ENCODE assay signal across 24 cellular contexts in genomic region chr12:56229082-56229481, GRCh38. TPM values are rescaled to one million over a fixed set of nuclear protein-coding genes. Genes with fewer than 3 reads are reported as not detected.
DNase-seq lines count a peak whose midpoint lies in the region; ATAC-seq, FAIRE-seq and TF ChIP-seq lines count a peak whose summit lies in the region.
"Had no signal": no experiment of that assay in that cellular context is flagged by ENCODE, and none has a peak within 500 bp of the region (broad histone marks: within the 10 kb centered on the region; RNA-seq: fewer than 3 reads in every experiment).

No MANE protein-coding gene starts in this region.

- intact Hi-C loops in GM12878 (cut with micrococcal nuclease; ENCODE audit: unreplicated experiment), result no loop called here

- RAD21 ChIA-PET in GM12878 (lab: Charles Lee; ENCODE audit: unreplicated experiment), result no interaction called here

- no peak overlapping the region for H3K4ac ChIP-seq in neuronal stem cell (ENCODE audit: low read length)

- ATAC-seq in GM12878 (no peak), HG02759 (IDR thresholded peaks at IDR 0.05; ENCODE audit: unreplicated experiment) (no peak)
- ATAC-seq: GM23338 had no signal

- no peak for FAIRE-seq in GM12878 (lab: Jason Lieb, UNC)
- FAIRE-seq: GM12892 had no signal

- no peak for TF ChIP-seq CTCF in GM12878 (IDR thresholded peaks at IDR 0.05 in 2 of 3, conservative IDR thresholded peaks at IDR 0.05 in 1 of 3; ENCODE audit: control insufficient read depth in 2 of 3, extremely low read depth in 1 of 3, insufficient read depth in 1 of 3, low read depth in 3 of 3, low read length in 3 of 3)

- TF ChIP-seq RAD21 in GM12878 (IDR thresholded peaks at IDR 0.05; ENCODE audit: insufficient read depth, low read depth, low read length), result no peak

- H3K36me3 ChIP-seq in BLaER1, result peaks cover 12% of the 10 kb centered on the region
- H3K36me3 ChIP-seq in H7 (replicated peaks; ENCODE audit: control insufficient read depth, insufficient read depth, low read length), result no peaks in the 10 kb centered on the region
- peaks cover 0 to 2% of the 10 kb centered on the region in 2 experiments; a peak in 1 of 4 replicates for H3K36me3 ChIP-seq in GM12878 (ENCODE audit: control insufficient read depth in 2 of 2, insufficient read depth in 2 of 2, low read length in 1 of 2)
- H3K36me3 ChIP-seq in neuronal stem cell (replicated peaks in 1 of 2; ENCODE audit: control insufficient read depth in 2 of 2, insufficient read depth in 2 of 2, low read length in 2 of 2), result peaks cover 7 to 25% of the 10 kb centered on the region in 2 donors
- H3K36me3 ChIP-seq: Peyer's patch, SJSA1 had no signal

- POLR2A ChIA-PET in GM12878 (lab: Charles Lee), result no interaction called here

- no peak for TF ChIP-seq EP300 in GM12878 (IDR thresholded peaks at IDR 0.05; ENCODE audit: borderline replicate concordance in 1 of 2, control insufficient read depth in 1 of 2, low read depth in 2 of 2, low read length in 2 of 2)

- no peak overlapping the region for H2AFZ ChIP-seq in GM12878 (ENCODE audit: control insufficient read depth, low read depth, low read length)
- H2AFZ ChIP-seq in neuronal stem cell (ENCODE audit: low read length), result no peak overlapping the region
- H2AFZ ChIP-seq: GM23338 had no signal

- SMC1A ChIA-PET in GM12878 (lab: Charles Lee; ENCODE audit: uncharacterized antibody, unreplicated experiment), result no interaction called here

- peaks cover 58% of the 10 kb centered on the region for H3K4me1 ChIP-seq in BLaER1
- no peaks in the 10 kb centered on the region for H3K4me1 ChIP-seq in GM12878 (ENCODE audit: control insufficient read depth, insufficient read depth, low read length)
- peaks cover 0 to 6% of the 10 kb centered on the region in 2 donors for H3K4me1 ChIP-seq in neuronal stem cell (ENCODE audit: control insufficient read depth in 2 of 2, insufficient read depth in 1 of 2, low read depth in 1 of 2, low read length in 2 of 2)
- H3K4me1 ChIP-seq: SJSA1 had no signal

- H4K20me1 ChIP-seq in BLaER1 (no peaks in the 10 kb centered on the region), GM12878 (ENCODE audit: control insufficient read depth, insufficient read depth) (no peaks in the 10 kb centered on the region)

- TSS peak; percentile 82 for BruUV-seq in GM12878 (replicated peaks; lab: Mats Ljungman, UMichigan)

- H3K27me3 ChIP-seq in BLaER1, result no peaks in the 10 kb centered on the region
- no peaks in the 10 kb centered on the region for H3K27me3 ChIP-seq in H7 (ENCODE audit: control insufficient read depth, insufficient read depth, low read length)
- H3K27me3 ChIP-seq in GM12878 (replicated peaks in 1 of 2; ENCODE audit: control insufficient read depth in 2 of 2, insufficient read depth in 2 of 2, low read length in 1 of 2), result no peaks in the 10 kb centered on the region
- H3K27me3 ChIP-seq in neuronal stem cell (ENCODE audit: control insufficient read depth in 3 of 3, insufficient read depth in 3 of 3, low read depth in 1 of 3, low read length in 3 of 3), result no peaks in the 10 kb centered on the region
- H3K27me3 ChIP-seq: Peyer's patch, SJSA1 had no signal

- in situ Hi-C loops in GM12878 (cut with MboI), result no loop called here

- H4K8ac ChIP-seq in neuronal stem cell (ENCODE audit: low read depth, low read length), result no peak overlapping the region

- H2BK5ac ChIP-seq in neuronal stem cell (ENCODE audit: low read length), result no peak overlapping the region

- 75% methylated on average over 7 of the region's 7 CpGs for WGBS in GM12878 (ENCODE audit: insufficient coverage, insufficient replicate concordance, low lambda C conversion rate, missing lambda C conversion rate)
- no CpG with 5 or more reads among the region's 7 CpGs for WGBS in neuronal stem cell (ENCODE audit: extremely low coverage in 2 of 2, insufficient read length in 2 of 2, insufficient replicate concordance in 1 of 2), 2 donors

- TF ChIP-seq POLR2A in GM12878 (IDR thresholded peaks at IDR 0.05; ENCODE audit: low read depth, low read length), result no peak

- no peak overlapping the region for H2BK12ac ChIP-seq in neuronal stem cell (ENCODE audit: low read length)

- H3K4me3 ChIP-seq in BLaER1 (no peak overlapping the region), H7 (ENCODE audit: insufficient read depth, low read depth, low read length) (no peak overlapping the region), GM12878 (no peak overlapping the region), neuronal stem cell (ENCODE audit: low read length in 2 of 2) (no peak overlapping the region)
- H3K4me3 ChIP-seq: GM23338, SJSA1 had no signal

- CTCF ChIA-PET in GM12878 (lab: Yijun Ruan, JAX), result no interaction called here

- H2AK5ac ChIP-seq in neuronal stem cell (ENCODE audit: low read depth, low read length), result no peak overlapping the region

- H3K18ac ChIP-seq in neuronal stem cell (ENCODE audit: low read length), result no peak overlapping the region

- H3K4me2 ChIP-seq in BLaER1, result peak overlapping the region; percentile 73
- H3K4me2 ChIP-seq in GM12878 (ENCODE audit: control insufficient read depth, insufficient read depth), result no peak overlapping the region
- H3K4me2 ChIP-seq in neuronal stem cell (ENCODE audit: insufficient read depth, low read length, poor library complexity, severe bottlenecking), result no peak overlapping the region
- H3K4me2 ChIP-seq: GM23338 had no signal

- H3K9ac ChIP-seq in BLaER1 (no peak overlapping the region), GM12878 (ENCODE audit: control insufficient read depth, insufficient read depth, low read length) (no peak overlapping the region), neuronal stem cell (ENCODE audit: low read depth, low read length, poor library complexity) (peak overlapping the region; percentile 44)

- H3K27ac ChIP-seq in BLaER1, result peak overlapping the region; percentile 71
- H3K27ac ChIP-seq in GM12878 (ENCODE audit: control insufficient read depth, insufficient read depth), result no peak overlapping the region
- H3K27ac ChIP-seq in neuronal stem cell (replicated peaks; ENCODE audit: low read length), result no peak overlapping the region
- H3K27ac ChIP-seq: SJSA1 had no signal

- H3K79me2 ChIP-seq in GM12878 (ENCODE audit: control insufficient read depth, insufficient read depth, low read length), result peaks cover 10% of the 10 kb centered on the region

- H4K91ac ChIP-seq in neuronal stem cell (ENCODE audit: low read depth, low read length, poor library complexity), result no peak overlapping the region

- DNase-seq in H7, result peak; percentile 23
- DNase-seq in GM12878 (ENCODE audit: low read depth, low spot score), result no peak
- no peak for DNase-seq in neuronal stem cell (ENCODE audit: low spot score)
- DNase-seq in SIG-M5 treated with dmso at 0.1 percent for 504 hours (lab: John Stamatoyannopoulos, UW; ENCODE audit: unreplicated experiment), result no peak
- no peak for DNase-seq in superior temporal gyrus (ENCODE audit: extremely low spot score)
- DNase-seq: CD4-positive, alpha-beta memory T cell; DND-41; HCEC 1CT; MM.1S; NCI-H1092; NCI-H1436; NCI-H187 treated with DMSO at 0.1 percent for 48 hours; NCI-H2107; NCI-H226; NCI-H524; NCI-H82 had no signal

- H2BK15ac ChIP-seq in neuronal stem cell (ENCODE audit: low read length), result no peak overlapping the region

- H3K23ac ChIP-seq in neuronal stem cell (ENCODE audit: low read depth, low read length, poor library complexity), result no peak overlapping the region

- H3K9me3 ChIP-seq in BLaER1 (no peaks in the 10 kb centered on the region), GM12878 (replicated peaks; ENCODE audit: control insufficient read depth, insufficient read depth, low read length) (no peaks in the 10 kb centered on the region), neuronal stem cell (replicated peaks in 1 of 2; ENCODE audit: control insufficient read depth in 2 of 2, insufficient read depth in 1 of 2, low read depth in 1 of 2, low read length in 2 of 2) (no peaks in the 10 kb centered on the region)
- H3K9me3 ChIP-seq: Peyer's patch, SJSA1 had no signal

- H3K79me1 ChIP-seq in neuronal stem cell (ENCODE audit: low read depth, low read length), result no peaks in the 10 kb centered on the region

- no peak overlapping the region for H3K14ac ChIP-seq in neuronal stem cell (ENCODE audit: low read length)

- H2BK120ac ChIP-seq in neuronal stem cell (ENCODE audit: low read depth, low read length), result no peak overlapping the region

RNA-seq across cellular contexts. Expression of gene SLC39A5, which starts 0.8 kb away (rescaled TPM):
- total RNA-seq in H7 (2014; rRNA removed; shearing (Covaris generic)), result 0.48 TPM in 1 of 2 replicates, not detected in the other
- 2.6 TPM in 1 of 2 replicates, not detected in the other for total RNA-seq in GM12878 (2013; cell fraction: nucleolus; rRNA removed)
- total RNA-seq in GM12878 (2014; rRNA removed) (not detected in 2 replicates), GM12878 (2014; rRNA removed; fragmentation: Illumina TruSeq; extraction: Trizol) (not detected in 2 replicates), GM12878 (2021) (0.29 and 0.56 TPM in 2 replicates)
- polyA plus RNA-seq in GM12878 (2011; ENCODE audit: low read depth), result 0.28 TPM
- polyA plus RNA-seq in GM12878 (2011; rRNA removed) (0.15 TPM in 1 of 2 replicates, not detected in the other), GM12878 (2014; fragmentation: Illumina TruSeq; extraction: Trizol) (0.15 TPM in 1 of 2 replicates, not detected in the other), GM12878 (2014; fragmentation: Nextera tagmentation; extraction: Ambion mirVana) (not detected), GM12878 (2014; rRNA removed) (0.13 TPM in 1 of 2 replicates, not detected in the other), GM12878 (2016; fragmentation: Nextera tagmentation; extraction: Ambion mirVana) (not detected)
- 0.07 and 0.20 TPM in 2 replicates for polyA plus RNA-seq in GM12878 (2011; cell fraction: cytosol; rRNA removed)
- 1.1 and 1.2 TPM in 2 replicates for polyA plus RNA-seq in GM12878 (2011; cell fraction: nucleus; rRNA removed)
- polyA plus RNA-seq in GM12878 (2012), result not detected in 2 replicates
- not detected in 2 replicates for polyA minus RNA-seq in GM12878 (2011; rRNA and poly(A)+ RNA removed)
- not detected in 2 replicates for polyA minus RNA-seq in GM12878 (2011; cell fraction: cytosol; rRNA and poly(A)+ RNA removed)
- not detected in 2 replicates for polyA minus RNA-seq in GM12878 (2011; cell fraction: nucleus; rRNA and poly(A)+ RNA removed)
- 0.13 TPM for polyA plus RNA-seq in neuronal stem cell (2013, experiment 1 of 2)
- polyA plus RNA-seq in neuronal stem cell (2013, experiment 2 of 2), result 0.22 TPM
- total RNA-seq: G401, SJSA1 had no signal
- polyA plus RNA-seq: BJ; CD4-positive, alpha-beta memory T cell had no signal

RNA-seq across cellular contexts. Expression of gene NABP2, which starts 4.9 kb away (rescaled TPM):
- 45.5 and 50.4 TPM in 2 replicates for total RNA-seq in H7 (2014; rRNA removed; shearing (Covaris generic))
- 4.7 and 6.7 TPM in 2 replicates for total RNA-seq in GM12878 (2013; cell fraction: nucleolus; rRNA removed)
- total RNA-seq in GM12878 (2014; rRNA removed) (63.6 and 65.6 TPM in 2 replicates), GM12878 (2014; rRNA removed; fragmentation: Illumina TruSeq; extraction: Trizol) (54.1 and 58.2 TPM in 2 replicates), GM12878 (2021) (45.8 and 51.3 TPM in 2 replicates)
- polyA plus RNA-seq in GM12878 (2011; ENCODE audit: low read depth), result 20.2 TPM
- polyA plus RNA-seq in GM12878 (2011; rRNA removed) (66.2 and 82.2 TPM in 2 replicates), GM12878 (2014; fragmentation: Illumina TruSeq; extraction: Trizol) (39.3 and 53.8 TPM in 2 replicates), GM12878 (2014; fragmentation: Nextera tagmentation; extraction: Ambion mirVana) (10 to 100 TPM; 20.7 to 29.5 TPM), GM12878 (2014; rRNA removed) (76.4 and 81.7 TPM in 2 replicates), GM12878 (2016; fragmentation: Nextera tagmentation; extraction: Ambion mirVana) (10 to 100 TPM; 90.9 to 97.9 TPM)
- 101 and 104 TPM in 2 replicates for polyA plus RNA-seq in GM12878 (2011; cell fraction: cytosol; rRNA removed)
- polyA plus RNA-seq in GM12878 (2011; cell fraction: nucleus; rRNA removed), result 16.4 and 21.1 TPM in 2 replicates
- polyA plus RNA-seq in GM12878 (2012), result 34.9 and 37.2 TPM in 2 replicates
- polyA minus RNA-seq in GM12878 (2011; rRNA and poly(A)+ RNA removed), result 35.5 and 37.7 TPM in 2 replicates
- polyA minus RNA-seq in GM12878 (2011; cell fraction: cytosol; rRNA and poly(A)+ RNA removed), result 10.5 and 12.6 TPM in 2 replicates
- 4.5 and 11.0 TPM in 2 replicates for polyA minus RNA-seq in GM12878 (2011; cell fraction: nucleus; rRNA and poly(A)+ RNA removed)
- 28.0 TPM for polyA plus RNA-seq in neuronal stem cell (2013, experiment 1 of 2)
- 28.1 TPM for polyA plus RNA-seq in neuronal stem cell (2013, experiment 2 of 2)

RNA-seq across cellular contexts. Expression of gene RNF41, which starts 7.4 kb away (rescaled TPM):
- 96.2 and 98.4 TPM in 2 replicates for total RNA-seq in H7 (2014; rRNA removed; shearing (Covaris generic))
- total RNA-seq in GM12878 (2013; cell fraction: nucleolus; rRNA removed), result 36.1 and 37.8 TPM in 2 replicates
- total RNA-seq in GM12878 (2014; rRNA removed), result 38.0 and 44.8 TPM in 2 replicates
- total RNA-seq in GM12878 (2014; rRNA removed; fragmentation: Illumina TruSeq; extraction: Trizol), result 28.8 and 30.1 TPM in 2 replicates
- 29.9 and 31.0 TPM in 2 replicates for total RNA-seq in GM12878 (2021)
- 18.7 TPM for polyA plus RNA-seq in GM12878 (2011; ENCODE audit: low read depth)
- 30.9 and 47.8 TPM in 2 replicates for polyA plus RNA-seq in GM12878 (2011; rRNA removed)
- polyA plus RNA-seq in GM12878 (2011; cell fraction: cytosol; rRNA removed), result 57.2 and 72.2 TPM in 2 replicates
- polyA plus RNA-seq in GM12878 (2011; cell fraction: nucleus; rRNA removed), result 43.2 and 46.7 TPM in 2 replicates
- polyA plus RNA-seq in GM12878 (2012), result 22.2 and 25.5 TPM in 2 replicates
- 27.6 and 33.2 TPM in 2 replicates for polyA plus RNA-seq in GM12878 (2014; fragmentation: Illumina TruSeq; extraction: Trizol)
- 10 to 100 TPM; 11.1 to 24.5 TPM for polyA plus RNA-seq in GM12878 (2014; fragmentation: Nextera tagmentation; extraction: Ambion mirVana)
- polyA plus RNA-seq in GM12878 (2014; rRNA removed), result 38.2 and 39.2 TPM in 2 replicates
- polyA plus RNA-seq in GM12878 (2016; fragmentation: Nextera tagmentation; extraction: Ambion mirVana), result 10 to 100 TPM; 22.3 to 23.9 TPM
- polyA minus RNA-seq in GM12878 (2011; rRNA and poly(A)+ RNA removed), result 134 and 148 TPM in 2 replicates
- polyA minus RNA-seq in GM12878 (2011; cell fraction: cytosol; rRNA and poly(A)+ RNA removed), result 15.5 and 29.6 TPM in 2 replicates
- 29.4 and 52.3 TPM in 2 replicates for polyA minus RNA-seq in GM12878 (2011; cell fraction: nucleus; rRNA and poly(A)+ RNA removed)
- polyA plus RNA-seq in neuronal stem cell (2013, experiment 1 of 2), result 39.8 TPM
- polyA plus RNA-seq in neuronal stem cell (2013, experiment 2 of 2), result 39.4 TPM

RNA-seq across cellular contexts. Expression of gene ANKRD52, which starts 29.1 kb away (rescaled TPM):
- 11.2 and 13.7 TPM in 2 replicates for total RNA-seq in H7 (2014; rRNA removed; shearing (Covaris generic))
- total RNA-seq in GM12878 (2013; cell fraction: nucleolus; rRNA removed), result 24.3 and 27.1 TPM in 2 replicates
- total RNA-seq in GM12878 (2014; rRNA removed), result 7.9 and 8.1 TPM in 2 replicates
- total RNA-seq in GM12878 (2014; rRNA removed; fragmentation: Illumina TruSeq; extraction: Trizol), result 6.3 and 7.5 TPM in 2 replicates
- total RNA-seq in GM12878 (2021), result 49.7 and 52.3 TPM in 2 replicates
- polyA plus RNA-seq in GM12878 (2011; ENCODE audit: low read depth), result 6.4 TPM
- 4.7 and 11.7 TPM in 2 replicates for polyA plus RNA-seq in GM12878 (2011; rRNA removed)
- polyA plus RNA-seq in GM12878 (2011; cell fraction: cytosol; rRNA removed), result 14.7 and 16.1 TPM in 2 replicates
- 29.4 and 42.3 TPM in 2 replicates for polyA plus RNA-seq in GM12878 (2011; cell fraction: nucleus; rRNA removed)
- polyA plus RNA-seq in GM12878 (2012), result 11.3 and 15.0 TPM in 2 replicates
- polyA plus RNA-seq in GM12878 (2014; fragmentation: Illumina TruSeq; extraction: Trizol), result 17.7 and 24.0 TPM in 2 replicates
- 1 to 10 TPM in 1 of 2 experiments, under 1 TPM in 1; 0.90 to 1.2 TPM for polyA plus RNA-seq in GM12878 (2014; fragmentation: Nextera tagmentation; extraction: Ambion mirVana)
- 20.6 and 23.9 TPM in 2 replicates for polyA plus RNA-seq in GM12878 (2014; rRNA removed)
- 10 to 100 TPM; 50.6 to 55.3 TPM for polyA plus RNA-seq in GM12878 (2016; fragmentation: Nextera tagmentation; extraction: Ambion mirVana)
- polyA minus RNA-seq in GM12878 (2011; rRNA and poly(A)+ RNA removed), result 21.0 TPM in 2 replicates
- 13.9 and 14.7 TPM in 2 replicates for polyA minus RNA-seq in GM12878 (2011; cell fraction: cytosol; rRNA and poly(A)+ RNA removed)
- 8.8 and 13.4 TPM in 2 replicates for polyA minus RNA-seq in GM12878 (2011; cell fraction: nucleus; rRNA and poly(A)+ RNA removed)
- 17.4 TPM for polyA plus RNA-seq in neuronal stem cell (2013, experiment 1 of 2)
- 17.5 TPM for polyA plus RNA-seq in neuronal stem cell (2013, experiment 2 of 2)

RNA-seq across cellular contexts. Expression of gene COQ10A, which starts 37.7 kb away (rescaled TPM):
- total RNA-seq in H7 (2014; rRNA removed; shearing (Covaris generic)), result 15.5 and 21.2 TPM in 2 replicates
- total RNA-seq in GM12878 (2013; cell fraction: nucleolus; rRNA removed), result 16.6 and 20.4 TPM in 2 replicates
- total RNA-seq in GM12878 (2014; rRNA removed) (7.6 and 7.9 TPM in 2 replicates), GM12878 (2014; rRNA removed; fragmentation: Illumina TruSeq; extraction: Trizol) (4.4 and 5.7 TPM in 2 replicates), GM12878 (2021) (6.1 and 7.8 TPM in 2 replicates)
- polyA plus RNA-seq in GM12878 (2011; ENCODE audit: low read depth), result 4.2 TPM
- polyA plus RNA-seq in GM12878 (2011; rRNA removed) (19.5 and 20.9 TPM in 2 replicates), GM12878 (2014; fragmentation: Illumina TruSeq; extraction: Trizol) (8.8 and 9.5 TPM in 2 replicates), GM12878 (2014; fragmentation: Nextera tagmentation; extraction: Ambion mirVana) (1 to 10 TPM; 3.3 to 4.5 TPM), GM12878 (2014; rRNA removed) (10.2 and 11.7 TPM in 2 replicates), GM12878 (2016; fragmentation: Nextera tagmentation; extraction: Ambion mirVana) (1 to 10 TPM; 4.4 to 6.0 TPM)
- polyA plus RNA-seq in GM12878 (2011; cell fraction: cytosol; rRNA removed), result 18.8 and 20.9 TPM in 2 replicates
- 24.5 and 28.2 TPM in 2 replicates for polyA plus RNA-seq in GM12878 (2011; cell fraction: nucleus; rRNA removed)
- polyA plus RNA-seq in GM12878 (2012), result 5.8 and 6.7 TPM in 2 replicates
- 12.9 and 14.1 TPM in 2 replicates for polyA minus RNA-seq in GM12878 (2011; rRNA and poly(A)+ RNA removed)
- 4.0 and 5.6 TPM in 2 replicates for polyA minus RNA-seq in GM12878 (2011; cell fraction: cytosol; rRNA and poly(A)+ RNA removed)
- 8.8 and 11.9 TPM in 2 replicates for polyA minus RNA-seq in GM12878 (2011; cell fraction: nucleus; rRNA and poly(A)+ RNA removed)
- 22.7 TPM for polyA plus RNA-seq in neuronal stem cell (2013, experiment 1 of 2)
- 22.6 TPM for polyA plus RNA-seq in neuronal stem cell (2013, experiment 2 of 2)
